Comparison of ENCODE assay signal across 9 cellular contexts in the genomic region with DNA sequence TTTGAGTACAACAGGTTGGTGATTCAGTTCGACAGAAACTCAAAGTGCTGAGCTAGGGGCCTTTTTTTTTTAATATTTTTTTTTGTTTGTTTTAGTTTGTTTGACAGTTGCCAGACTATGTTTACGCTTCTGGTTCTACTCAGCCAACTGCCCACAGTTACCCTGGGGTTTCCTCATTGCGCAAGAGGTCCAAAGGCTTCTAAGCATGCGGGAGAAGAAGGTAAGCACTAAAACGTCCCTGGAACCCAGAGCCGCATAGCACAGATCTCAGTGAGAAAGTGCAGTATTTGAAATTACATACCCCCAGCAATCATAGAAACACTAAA. TPM values are rescaled to one million over a fixed set of nuclear protein-coding genes. Genes with fewer than 3 reads are reported as not detected.
DNase-seq lines count a peak whose midpoint lies in the region; ATAC-seq and TF ChIP-seq lines count a peak whose summit lies in the region.
"Had no signal": no experiment of that assay in that cellular context is flagged by ENCODE, and none has a peak within 500 bp of the region (broad histone marks: within the 10 kb centered on the region; RNA-seq: fewer than 3 reads in every experiment).

No MANE protein-coding gene starts in this region.

- intact Hi-C loops in prostate gland (cut with DNase I) (no loop called here), OCI-LY7 (cut with micrococcal nuclease; ENCODE audit: unreplicated experiment) (no loop called here)

- no peak for TF ChIP-seq CTCF in cardiac muscle cell (IDR thresholded peaks at IDR 0.05; ENCODE audit: low read depth, low read length)
- no peak for TF ChIP-seq CTCF in prostate gland (IDR thresholded peaks at IDR 0.05)
- TF ChIP-seq CTCF in OCI-LY7 (conservative IDR thresholded peaks at IDR 0.05; ENCODE audit: low read length): no peak

- no peaks in the 10 kb centered on the region for H3K9me2 ChIP-seq in OCI-LY7 (ENCODE audit: insufficient read depth, low read length)

- no peaks in the 10 kb centered on the region for H3K4me1 ChIP-seq in cardiac muscle cell (ENCODE audit: low read depth)
- H3K4me1 ChIP-seq in prostate gland (replicated peaks): no peaks in the 10 kb centered on the region
- no peaks in the 10 kb centered on the region for H3K4me1 ChIP-seq in OCI-LY7 (ENCODE audit: insufficient read depth, low read length, poor library complexity, severe bottlenecking)

- BruUV-seq in OCI-LY7 (replicated peaks; lab: Mats Ljungman, UMichigan): no TSS peak

- ATAC-seq in HG02840 (IDR thresholded peaks at IDR 0.05; ENCODE audit: low FRiP score, unreplicated experiment): peak; percentile 6

- no peaks in the 10 kb centered on the region for H3K9me3 ChIP-seq in cardiac muscle cell (ENCODE audit: low read depth)
- no peaks in the 10 kb centered on the region for H3K9me3 ChIP-seq in prostate gland
- no peaks in the 10 kb centered on the region for H3K9me3 ChIP-seq in OCI-LY7 (ENCODE audit: low read length)

- H4K20me1 ChIP-seq in OCI-LY7 (ENCODE audit: insufficient read depth, low read length): no peaks in the 10 kb centered on the region

- H3K27me3 ChIP-seq in cardiac muscle cell: peaks cover 54% of the 10 kb centered on the region
- H3K27me3 ChIP-seq in prostate gland (replicated peaks; ENCODE audit: insufficient read depth): no peaks in the 10 kb centered on the region

- H3K27ac ChIP-seq in cardiac muscle cell: no peak overlapping the region
- H3K27ac ChIP-seq in prostate gland: peak overlapping the region; percentile 80 to 87
- H3K27ac ChIP-seq in OCI-LY7 (ENCODE audit: low read depth, low read length, poor library complexity, severe bottlenecking): no peak overlapping the region

- peak; percentile 71 for DNase-seq in SKM-1 (lab: John Stamatoyannopoulos, UW; ENCODE audit: unreplicated experiment)
- peak in 1 of 2 donors; percentile 36 for DNase-seq in cardiac muscle cell (ENCODE audit: low read depth in 1 of 2, low spot score in 1 of 2)
- DNase-seq in prostate gland (ENCODE audit: low spot score): peak; percentile 70
- DNase-seq in cortex of kidney (lab: John Stamatoyannopoulos, UW): no peak
- DNase-seq in NCI-H2171 treated with DMSO at 0.1 percent for 48 hours (lab: John Stamatoyannopoulos, UW): no peak
- DNase-seq in OCI-LY7 (ENCODE audit: low spot score): no peak

- H3K79me2 ChIP-seq in OCI-LY7 (ENCODE audit: insufficient read depth, low read depth, low read length): no peaks in the 10 kb centered on the region

- TF ChIP-seq POLR2A in prostate gland (IDR thresholded peaks at IDR 0.05): no peak

- H3K4me2 ChIP-seq in OCI-LY7 (ENCODE audit: low read length): no peak overlapping the region

- H3K36me3 ChIP-seq in cardiac muscle cell: no peaks in the 10 kb centered on the region
- H3K36me3 ChIP-seq in prostate gland: no peaks in the 10 kb centered on the region
- no peaks in the 10 kb centered on the region for H3K36me3 ChIP-seq in OCI-LY7 (ENCODE audit: insufficient read depth, low read length)

- WGBS in prostate gland: 23% methylated on average over 6 of the region's 6 CpGs

- POLR2A ChIA-PET in OCI-LY7 (lab: Charles Lee): interaction anchor here (0.6 kb wide), 1 partner anchor 18 kb away, joined by 3 read pairs; no protein-coding TSS in a partner anchor

- CTCF ChIA-PET in OCI-LY7 (lab: Charles Lee; ENCODE audit: unreplicated experiment): no interaction called here

- peak overlapping the region; percentile 65 for H3K4me3 ChIP-seq in GM08714 (ENCODE audit: low read length)
- peak overlapping the region; percentile 33 for H3K4me3 ChIP-seq in cardiac muscle cell
- peak overlapping the region; percentile 66 to 71 for H3K4me3 ChIP-seq in prostate gland
- no peak overlapping the region for H3K4me3 ChIP-seq in OCI-LY7 (ENCODE audit: low read depth, low read length, poor library complexity, severe bottlenecking)

- H2AFZ ChIP-seq in OCI-LY7 (ENCODE audit: low read length): no peak overlapping the region

RNA-seq across cellular contexts. Expression of gene PRRG4, which starts 0.6 kb away (rescaled TPM):
- total RNA-seq in cardiac muscle cell: not detected in 2 replicates
- polyA plus RNA-seq in cardiac muscle cell: not detected in 2 replicates
- 10 to 100 TPM in 1 of 2 donors, 1 to 10 TPM in 1; 5.2 to 21.7 TPM for total RNA-seq in prostate gland
- not detected in 2 replicates for total RNA-seq in OCI-LY7 (2014; rRNA removed; shearing (Covaris generic))
- not detected in 2 replicates for total RNA-seq in OCI-LY7 (2022)

RNA-seq across cellular contexts. Expression of gene CCDC73, which starts 35.9 kb away (rescaled TPM):
- not detected in 2 replicates for total RNA-seq in cardiac muscle cell
- polyA plus RNA-seq in cardiac muscle cell: 0.76 TPM in 1 of 2 replicates, not detected in the other
- 1 to 10 TPM in 1 of 2 donors, under 1 TPM in 1; 0.09 to 2.7 TPM for total RNA-seq in prostate gland
- total RNA-seq in OCI-LY7 (2014; rRNA removed; shearing (Covaris generic)): not detected in 2 replicates
- not detected in 2 replicates for total RNA-seq in OCI-LY7 (2022)
- total RNA-seq: SK-MEL-5 had no signal

Comparison
In these comparisons a context has a peak if more than half of its experiments do, and no peak if none do; other contexts are left out.
1. DNase-seq: peak in SKM-1 (single experiment) and prostate gland (single experiment); none in cortex of kidney (single experiment), NCI-H2171 treated with DMSO at 0.1 percent for 48 hours (single experiment) and OCI-LY7 (single experiment).
2. H3K27ac ChIP-seq: peak in prostate gland (2 of 2); none in cardiac muscle cell (single experiment) and OCI-LY7 (single experiment).